1 cellular context compared by ENCODE assay signal in genomic region chr3:142581070-142581469, GRCh38.
TF ChIP-seq lines count a peak whose summit lies in the region.
"Not testable (repeated sequence)": the region's sequence is repeated elsewhere in the genome, so short reads cannot be mapped to it uniquely, and the experiment has no call there.

No MANE protein-coding gene starts in this region.

TF ChIP-seq in K562, 482 proteins besides CTCF, POLR2A, EP300 and RAD21:
- TF ChIP-seq CEBPB (tag; IDR thresholded peaks at IDR 0.05) (0 out of 2 replicates have a peak, but pooled peaks have one; percentile 22), CEBPG (tag; conservative IDR thresholded peaks at IDR 0.05 in 1 of 2, IDR thresholded peaks at IDR 0.05 in 1 of 2) (0 out of 4 replicates have a peak, but pooled peaks have one; percentile 10 to 24), TRIM24 (IDR thresholded peaks at IDR 0.05) (peak in 1 of 2 experiments; percentile 16; a peak in 2 of 4 replicates), ATF3 (IDR thresholded peaks at IDR 0.05) (peak; percentile 57)
- TF ChIP-seq CEBPG (CRISPR knock-in tag; IDR thresholded peaks at IDR 0.05); ATF3 (CRISPR knock-in tag; conservative IDR thresholded peaks at IDR 0.05): not testable (repeated sequence)
TF ChIP-seq in K562: peak in this region for 4; not testable (repeated sequence) for 478.
